36 cellular contexts compared by ENCODE assay signal in genomic region chr1:47953661-47954060, GRCh38. TPM values are rescaled to one million over a fixed set of nuclear protein-coding genes. Genes with fewer than 3 reads are reported as not detected.
"Had no signal": no experiment of that assay in that cellular context is flagged by ENCODE, and none has a peak within 500 bp of the region (broad histone marks: within the 10 kb centered on the region; RNA-seq: fewer than 3 reads in every experiment).

No MANE protein-coding gene starts in this region.

- H3K9me3 Mint-ChIP-seq: activated naive CD4-positive, alpha-beta T cell treated with anti-CD3 and anti-CD28 coated beads for 36 hours; activated naive CD4-positive, alpha-beta T cell treated with anti-CD3 and anti-CD28 coated beads, Interleukin-2, amount 10 ng/mL, durations not matched to agents 7 days and 5 days; activated naive CD4-positive, alpha-beta T cell treated with anti-CD3 and anti-CD28 coated beads, Interleukin-2, amount 50 U/mL, for 24 hours; activated naive CD4-positive, alpha-beta T cell treated with anti-CD3 and anti-CD28 coated beads, Interleukin-2, amount 50 U/mL, for 72 hours; activated naive CD8-positive, alpha-beta T cell treated with anti-CD3 and anti-CD28 coated beads, Interleukin-2, amount 10 ng/mL, durations not matched to agents 7 days and 5 days; activated T-cell treated with anti-CD3 and anti-CD28 coated beads, Interleukin-2, amount 50 U/mL, for 24 hours; activated T-cell treated with anti-CD3 and anti-CD28 coated beads, Interleukin-2, amount 50 U/mL, for 4 hours; activated T-helper 1 cell treated with anti-CD3 and anti-CD28 coated beads, Interleukin-12 subunit alpha, Interleukin-12 subunit beta, Interleukin-2, Interleukin-4 antibody, amounts not matched to agents 30 ng/mL and 10 ng/mL and 1 ng/mL, durations not matched to agents 14 hours and 24 hours and 36 hours; activated T-helper 2 cell treated with anti-CD3 and anti-CD28 coated beads, Interferon-gamma antibody, Interleukin-2, Interleukin-4, amounts not matched to agents 10 μg/mL and 5 μg/mL and 100 μg/mL, durations not matched to agents 14 hours and 24 hours and 36 hours; central memory CD8-positive, alpha-beta T cell had no signal

- H3K36me3 Mint-ChIP-seq: activated naive CD4-positive, alpha-beta T cell treated with anti-CD3 and anti-CD28 coated beads, Interleukin-2, amount 10 ng/mL, durations not matched to agents 7 days and 5 days; activated naive CD8-positive, alpha-beta T cell treated with anti-CD3 and anti-CD28 coated beads, Interleukin-2, amount 10 ng/mL, durations not matched to agents 7 days and 5 days had no signal

- DNase-seq: activated effector memory CD4-positive, alpha-beta T cell treated with anti-CD3 and anti-CD28 coated beads, Interleukin-2, amount 50 U/mL, for 16 hours; activated effector memory CD4-positive, alpha-beta T cell treated with Interleukin-2 at 50 U/mL for 16 hours; activated gamma-delta T cell; activated gamma-delta T cell treated with Interleukin-2 at 50 U/mL for 16 hours; activated naive CD4-positive, alpha-beta T cell; activated naive CD4-positive, alpha-beta T cell treated with anti-CD3 and anti-CD28 coated beads for 36 hours; activated naive CD4-positive, alpha-beta T cell treated with anti-CD3 and anti-CD28 coated beads, Interleukin-2, amount 10 ng/mL, durations not matched to agents 7 days and 5 days; activated naive CD4-positive, alpha-beta T cell treated with anti-CD3 and anti-CD28 coated beads, Interleukin-2, amount 50 U/mL, for 16 hours; activated naive CD4-positive, alpha-beta T cell treated with Interleukin-2 at 50 U/mL for 16 hours; activated naive CD8-positive, alpha-beta T cell treated with anti-CD3 and anti-CD28 coated beads for 36 hours; activated naive CD8-positive, alpha-beta T cell treated with anti-CD3 and anti-CD28 coated beads, Interleukin-2, amount 10 ng/mL, durations not matched to agents 7 days and 5 days; activated naive CD8-positive, alpha-beta T cell treated with anti-CD3 and anti-CD28 coated beads, Interleukin-2, amount 50 U/mL, for 24 hours; activated T-cell treated with anti-CD3 and anti-CD28 coated beads, Interleukin-2, amount 50 U/mL, for 1 hour; activated T-cell treated with anti-CD3 and anti-CD28 coated beads, Interleukin-2, amount 50 U/mL, for 24 hours; activated T-cell treated with anti-CD3 and anti-CD28 coated beads, Interleukin-2, amount 50 U/mL, for 4 hours; activated T-cell treated with anti-CD3 and anti-CD28 coated beads, Interleukin-2, amount 50 U/mL, for 48 hours; activated T-cell treated with anti-CD3 and anti-CD28 coated beads, Interleukin-2, amount 50 U/mL, for 72 hours; adrenal gland; amniotic stem cell; amygdala; anterior cingulate cortex; aorta; body of pancreas; brain microvascular endothelial cell; central memory CD4-positive, alpha-beta T cell; cerebellar nuclear complex had no signal

- H3K4me1 Mint-ChIP-seq: activated naive CD4-positive, alpha-beta T cell treated with anti-CD3 and anti-CD28 coated beads, Interleukin-2, amount 10 ng/mL, durations not matched to agents 7 days and 5 days; activated naive CD4-positive, alpha-beta T cell treated with anti-CD3 and anti-CD28 coated beads, Interleukin-2, amount 50 U/mL, for 24 hours; activated naive CD8-positive, alpha-beta T cell treated with anti-CD3 and anti-CD28 coated beads for 36 hours; activated naive CD8-positive, alpha-beta T cell treated with anti-CD3 and anti-CD28 coated beads, Interleukin-2, amount 10 ng/mL, durations not matched to agents 7 days and 5 days; activated naive CD8-positive, alpha-beta T cell treated with anti-CD3 and anti-CD28 coated beads, Interleukin-2, amount 50 U/mL, for 24 hours; activated T-helper 17 cell treated with anti-CD3 and anti-CD28 coated beads, Interleukin-2, amount 50 U/mL, for 72 hours; brain; central memory CD8-positive, alpha-beta T cell had no signal

- FAIRE-seq: astrocyte, bronchial epithelial cell had no signal

- H3K4me3 Mint-ChIP-seq: activated naive CD4-positive, alpha-beta T cell treated with anti-CD3 and anti-CD28 coated beads for 36 hours; activated naive CD4-positive, alpha-beta T cell treated with anti-CD3 and anti-CD28 coated beads, Interleukin-2, amount 10 ng/mL, durations not matched to agents 7 days and 5 days; activated naive CD4-positive, alpha-beta T cell treated with anti-CD3 and anti-CD28 coated beads, Interleukin-2, amount 50 U/mL, for 24 hours; activated naive CD8-positive, alpha-beta T cell; activated naive CD8-positive, alpha-beta T cell treated with anti-CD3 and anti-CD28 coated beads for 36 hours; activated naive CD8-positive, alpha-beta T cell treated with anti-CD3 and anti-CD28 coated beads, Interleukin-2, amount 10 ng/mL, durations not matched to agents 7 days and 5 days; activated naive CD8-positive, alpha-beta T cell treated with anti-CD3 and anti-CD28 coated beads, Interleukin-2, amount 50 U/mL, for 24 hours; activated T-cell treated with anti-CD3 and anti-CD28 coated beads, Interleukin-2, amount 50 U/mL, for 24 hours; activated T-cell treated with anti-CD3 and anti-CD28 coated beads, Interleukin-2, amount 50 U/mL, for 4 hours; activated T-cell treated with anti-CD3 and anti-CD28 coated beads, Interleukin-2, amount 50 U/mL, for 72 hours; activated T-helper 1 cell treated with anti-CD3 and anti-CD28 coated beads, Interleukin-12 subunit alpha, Interleukin-12 subunit beta, Interleukin-2, Interleukin-4 antibody, amounts not matched to agents 30 ng/mL and 10 ng/mL and 1 ng/mL, durations not matched to agents 14 hours and 24 hours and 36 hours; activated T-helper 17 cell treated with anti-CD3 and anti-CD28 coated beads, Interleukin-2, amount 50 U/mL, for 72 hours; brain; central memory CD8-positive, alpha-beta T cell had no signal

- H3K27me3 Mint-ChIP-seq: activated naive CD4-positive, alpha-beta T cell treated with anti-CD3 and anti-CD28 coated beads, Interleukin-2, amount 10 ng/mL, durations not matched to agents 7 days and 5 days had no signal

- H3K27ac Mint-ChIP-seq: activated naive CD4-positive, alpha-beta T cell treated with anti-CD3 and anti-CD28 coated beads for 36 hours; activated naive CD4-positive, alpha-beta T cell treated with anti-CD3 and anti-CD28 coated beads, Interleukin-2, amount 10 ng/mL, durations not matched to agents 7 days and 5 days; activated naive CD4-positive, alpha-beta T cell treated with anti-CD3 and anti-CD28 coated beads, Interleukin-2, amount 50 U/mL, for 24 hours; activated naive CD4-positive, alpha-beta T cell treated with anti-CD3 and anti-CD28 coated beads, Interleukin-2, amount 50 U/mL, for 72 hours; activated naive CD8-positive, alpha-beta T cell; activated naive CD8-positive, alpha-beta T cell treated with anti-CD3 and anti-CD28 coated beads for 36 hours; activated naive CD8-positive, alpha-beta T cell treated with anti-CD3 and anti-CD28 coated beads, Interleukin-2, amount 10 ng/mL, durations not matched to agents 7 days and 5 days; activated naive CD8-positive, alpha-beta T cell treated with anti-CD3 and anti-CD28 coated beads, Interleukin-2, amount 50 U/mL, for 24 hours; activated T-cell treated with anti-CD3 and anti-CD28 coated beads, Interleukin-2, amount 50 U/mL, for 24 hours; activated T-cell treated with anti-CD3 and anti-CD28 coated beads, Interleukin-2, amount 50 U/mL, for 72 hours; activated T-helper 1 cell treated with anti-CD3 and anti-CD28 coated beads, Interleukin-12 subunit alpha, Interleukin-12 subunit beta, Interleukin-2, Interleukin-4 antibody, amounts not matched to agents 30 ng/mL and 10 ng/mL and 1 ng/mL, durations not matched to agents 14 hours and 24 hours and 36 hours; activated T-helper 17 cell treated with anti-CD3 and anti-CD28 coated beads, Interleukin-2, amount 50 U/mL, for 72 hours; activated T-helper 2 cell treated with anti-CD3 and anti-CD28 coated beads, Interferon-gamma antibody, Interleukin-2, Interleukin-4, amounts not matched to agents 10 μg/mL and 5 μg/mL and 100 μg/mL, durations not matched to agents 14 hours and 24 hours and 36 hours; brain had no signal

RNA-seq across cellular contexts. Expression of gene TRABD2B, which starts 43.5 kb away (rescaled TPM):
- total RNA-seq: activated naive CD4-positive, alpha-beta T cell treated with anti-CD3 and anti-CD28 coated beads for 36 hours; activated naive CD4-positive, alpha-beta T cell treated with anti-CD3 and anti-CD28 coated beads, Interleukin-2, amount 50 U/mL, for 72 hours; activated naive CD8-positive, alpha-beta T cell treated with anti-CD3 and anti-CD28 coated beads for 36 hours; activated naive CD8-positive, alpha-beta T cell treated with anti-CD3 and anti-CD28 coated beads, Interleukin-2, amount 10 ng/mL, durations not matched to agents 7 days and 5 days; activated T-cell treated with anti-CD3 and anti-CD28 coated beads, Interleukin-2, amount 50 U/mL, for 4 hours; activated T-cell treated with anti-CD3 and anti-CD28 coated beads, Interleukin-2, amount 50 U/mL, for 72 hours; activated T-helper 1 cell treated with anti-CD3 and anti-CD28 coated beads, Interleukin-12 subunit alpha, Interleukin-12 subunit beta, Interleukin-2, Interleukin-4 antibody, amounts not matched to agents 30 ng/mL and 10 ng/mL and 1 ng/mL, durations not matched to agents 14 hours and 24 hours and 36 hours; activated T-helper 17 cell treated with anti-CD3 and anti-CD28 coated beads, Interleukin-2, amount 50 U/mL, for 72 hours; activated T-helper 2 cell treated with anti-CD3 and anti-CD28 coated beads, Interferon-gamma antibody, Interleukin-2, Interleukin-4, amounts not matched to agents 10 μg/mL and 5 μg/mL and 100 μg/mL, durations not matched to agents 14 hours and 24 hours and 36 hours had no signal
